ENCODE assay signal across 6 cellular contexts in genomic region chr7:155131090-155131489, GRCh38.
"Had no signal": no experiment of that assay in that cellular context is flagged by ENCODE, and none has a peak within 500 bp of the region (broad histone marks: within the 10 kb centered on the region; RNA-seq: fewer than 3 reads in every experiment).

No MANE protein-coding gene starts in this region.

- H3K4me3 Mint-ChIP-seq: IgD-negative memory B cell had no signal

- H3K27ac Mint-ChIP-seq: IgD-negative memory B cell had no signal

- ATAC-seq: HepG2, K562 had no signal

- H3K4me3 ChIP-seq: K562 had no signal

- H3K4me1 Mint-ChIP-seq: IgD-negative memory B cell had no signal

- DNase-seq: IMR-90, KBM-7 had no signal

- H3K36me3 Mint-ChIP-seq: IgD-negative memory B cell had no signal

- H3K27ac ChIP-seq: HL-60 had no signal
